Comparison of ENCODE assay signal across 8 cellular contexts in the genomic region with DNA sequence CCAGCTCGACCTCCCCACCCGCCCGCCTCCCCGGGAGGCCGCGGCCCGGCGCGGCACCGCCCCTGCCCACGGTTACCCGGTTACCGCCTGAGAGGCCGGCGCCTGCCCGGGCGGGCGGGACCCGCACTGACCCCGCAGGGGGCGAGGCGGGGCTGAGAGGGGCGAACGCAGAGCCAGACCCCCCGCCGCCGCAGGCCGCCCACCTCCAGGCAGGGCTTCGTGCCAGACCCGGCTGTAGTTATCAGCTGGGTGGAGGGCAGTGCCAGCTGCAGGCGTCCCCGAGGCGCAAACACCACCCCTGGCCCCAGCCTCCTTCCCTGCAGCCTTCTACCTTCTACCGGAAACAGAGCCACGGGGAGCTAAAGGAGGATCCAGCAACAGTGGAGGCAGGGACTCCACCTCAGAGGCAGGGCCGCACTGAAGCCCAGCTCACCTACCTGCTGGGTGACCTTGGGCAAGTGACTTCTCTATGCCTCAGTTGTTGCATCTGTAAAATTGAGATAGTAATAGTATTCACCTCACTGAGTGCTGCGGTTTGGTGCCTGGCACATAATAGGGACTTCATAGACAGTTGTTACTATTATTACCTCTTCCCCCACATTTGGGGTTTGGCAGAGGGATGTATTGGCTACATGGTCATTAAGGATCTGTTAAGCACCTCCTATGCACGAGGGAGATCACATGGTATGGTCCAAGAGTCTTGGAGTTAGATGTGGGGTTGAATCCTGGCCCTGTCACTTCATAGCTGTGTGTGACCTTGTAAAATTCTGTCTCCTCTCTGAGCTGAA.
A peak's percentile ranks its signal among the peaks of the same experiment; 100 is the strongest.
DNase-seq lines count a peak whose midpoint lies in the region; ATAC-seq, FAIRE-seq and TF ChIP-seq lines count a peak whose summit lies in the region.

No MANE protein-coding gene starts in this region.

- DNase-seq in D721Med (ENCODE audit: insufficient read length, low spot score) = no peak
- DNase-seq in NB4 (ENCODE audit: low read depth) = peak; percentile 75
- DNase-seq in activated naive CD8-positive, alpha-beta T cell treated with anti-CD3 and anti-CD28 coated beads for 36 hours = no peak
- DNase-seq in spleen = no peak
- DNase-seq in stimulated activated CD4-positive, alpha-beta T cell treated with anti-CD3 and anti-CD28 coated beads, Interleukin-2, amount 100 ng/mL, for 48 hours = no peak
- DNase-seq in posterior vena cava (ENCODE audit: low spot score) = no peak

- H3K27me3 ChIP-seq in spleen (replicated peaks in 1 of 7) = peaks cover 0 to 37% (median 5%) of the 10 kb centered on the region in 7 donors

- peak; percentile 35 for ATAC-seq in GM21786 (IDR thresholded peaks at IDR 0.05; ENCODE audit: unreplicated experiment)

- no peaks in the 10 kb centered on the region for H3K36me3 ChIP-seq in spleen

- peaks cover 29% of the 10 kb centered on the region for H3K27me3 Mint-ChIP-seq in activated naive CD8-positive, alpha-beta T cell treated with anti-CD3 and anti-CD28 coated beads for 36 hours

- 7 to 15% (median 8%) methylated on average over 15 to 38 of the region's 38 CpGs for WGBS in spleen, 5 donors

- H3K4me3 Mint-ChIP-seq in activated naive CD8-positive, alpha-beta T cell treated with anti-CD3 and anti-CD28 coated beads for 36 hours = peak overlapping the region; percentile 52

- H3K36me3 Mint-ChIP-seq in activated naive CD8-positive, alpha-beta T cell treated with anti-CD3 and anti-CD28 coated beads for 36 hours = no peaks in the 10 kb centered on the region

- H3K9me3 ChIP-seq in spleen = no peaks in the 10 kb centered on the region

- peak overlapping the region; percentile 23 for H3K4me3 ChIP-seq in NB4 (ENCODE audit: low read depth, low read length)
- peak overlapping the region; percentile 34 for H3K4me3 ChIP-seq in iPS-11a (ENCODE audit: low read depth, low read length)
- H3K4me3 ChIP-seq in spleen = peak overlapping the region; percentile 37 to 74 (median 50)

- H3K4me1 Mint-ChIP-seq in activated naive CD8-positive, alpha-beta T cell treated with anti-CD3 and anti-CD28 coated beads for 36 hours = peaks cover 2% of the 10 kb centered on the region

- no peaks in the 10 kb centered on the region for H3K9me3 Mint-ChIP-seq in activated naive CD8-positive, alpha-beta T cell treated with anti-CD3 and anti-CD28 coated beads for 36 hours

- H3K4me1 ChIP-seq in spleen = peaks cover 19 to 84% (median 64%) of the 10 kb centered on the region in 6 donors

- TF ChIP-seq CTCF in D721Med (IDR thresholded peaks at IDR 0.05; ENCODE audit: insufficient read depth, missing control alignments) = no peak
- TF ChIP-seq CTCF in NB4 (IDR thresholded peaks at IDR 0.05; ENCODE audit: low read depth, low read length) = no peak
- TF ChIP-seq CTCF in spleen (IDR thresholded peaks at IDR 0.05 in 8 of 11, conservative IDR thresholded peaks at IDR 0.05 in 3 of 11) = no peak

- H3K27ac ChIP-seq in spleen = peak overlapping the region; percentile 78 to 90 (median 86)

- intact Hi-C loops in spleen (cut with DNase I; ENCODE audit: low total_unique reads) = no loop called here
- intact Hi-C loops in posterior vena cava (cut with DNase I) = loop anchor here in 1 of 2 donors (10.0 kb wide), 1 partner anchor 233 kb away; no protein-coding TSS in a partner anchor

- H3K27ac Mint-ChIP-seq in activated naive CD8-positive, alpha-beta T cell treated with anti-CD3 and anti-CD28 coated beads for 36 hours = no peak overlapping the region

- no peak for TF ChIP-seq POLR2A in NB4 (IDR thresholded peaks at IDR 0.05; ENCODE audit: extremely low read depth, insufficient read length)
- no peak for TF ChIP-seq POLR2A in spleen (IDR thresholded peaks at IDR 0.05)

- FAIRE-seq in D721Med (lab: Jason Lieb, UNC) = peak; percentile 21
